ENCODE assay signal across 24 cellular contexts in genomic region chr6:156595481-156595880, GRCh38.
A peak's percentile ranks its signal among the peaks of the same experiment; 100 is the strongest.
DNase-seq lines count a peak whose midpoint lies in the region; ATAC-seq, FAIRE-seq and TF ChIP-seq lines count a peak whose summit lies in the region.
"Had no signal": no experiment of that assay in that cellular context is flagged by ENCODE, and none has a peak within 500 bp of the region (broad histone marks: within the 10 kb centered on the region; RNA-seq: fewer than 3 reads in every experiment).

No MANE protein-coding gene starts in this region.

- TF ChIP-seq CTCF in SK-N-SH (IDR thresholded peaks at IDR 0.05) (no peak), brain microvascular endothelial cell (IDR thresholded peaks at IDR 0.05; ENCODE audit: low read depth, low read length, missing control alignments) (no peak)

- H2AFZ ChIP-seq in SK-N-SH (ENCODE audit: low read depth), result no peak overlapping the region
- H2AFZ ChIP-seq: PC-9 had no signal

- no peaks in the 10 kb centered on the region; a peak in 1 of 4 replicates for H3K4me1 ChIP-seq in SK-N-SH (ENCODE audit: control insufficient read depth in 1 of 2, insufficient read depth in 2 of 2, low read depth in 1 of 2, low read length in 1 of 2)

- TF ChIP-seq EP300 in SK-N-SH (IDR thresholded peaks at IDR 0.05; ENCODE audit: borderline replicate concordance in 1 of 2, low read depth in 1 of 2, low read length in 1 of 2), result no peak

- WGBS in SK-N-SH (ENCODE audit: low lambda C conversion rate), result 40% methylated on average over 3 of the region's 3 CpGs

- H3K27me3 ChIP-seq in SK-N-SH (ENCODE audit: insufficient read depth) (no peaks in the 10 kb centered on the region), brain microvascular endothelial cell (replicated peaks) (no peaks in the 10 kb centered on the region)
- H3K27me3 ChIP-seq: BLaER1 had no signal

- H3K4me3 ChIP-seq in SK-N-SH (ENCODE audit: low read depth in 2 of 2, low read length in 1 of 2), result no peak overlapping the region
- H3K4me3 ChIP-seq in brain microvascular endothelial cell (ENCODE audit: low read depth, low read length), result no peak overlapping the region
- H3K4me3 ChIP-seq: BLaER1, PC-9 had no signal

- no peak for FAIRE-seq in HTR-8/SVneo (lab: Jason Lieb, UNC)
- no peak for FAIRE-seq in urothelium cell line (lab: Jason Lieb, UNC)
- FAIRE-seq: H1 had no signal

- no peaks in the 10 kb centered on the region for H4K20me1 ChIP-seq in SK-N-SH (ENCODE audit: insufficient read depth)
- H4K20me1 ChIP-seq: BLaER1 had no signal

- DNase-seq in HTR-8/SVneo (ENCODE audit: insufficient read length, low spot score) (peak; percentile 15), SK-N-SH (no peak), brain microvascular endothelial cell (peak; percentile 2), urothelium cell line (ENCODE audit: low spot score) (peak; percentile 58), T-helper 1 cell (no peak)
- no peak for DNase-seq in stimulated activated CD4-positive, alpha-beta T cell treated with anti-CD3 and anti-CD28 coated beads, Interleukin-4, amount 100 ng/mL, for 24 hours
- DNase-seq: ACHN; CD4-positive, alpha-beta T cell; COR-L47; DMS 273 treated with DMSO at 0.1 percent for 48 hours; DND-41; GDM1; IMR-90; MV-4-11; NCI-H1105 treated with DMSO at 0.1 percent for 48 hours; NCI-H2029 treated with DMSO at 0.1 percent for 48 hours; NCI-H2171; NCI-H526 treated with DMSO at 0.1 percent for 48 hours; PC-9 had no signal

- H3K79me2 ChIP-seq in SK-N-SH (ENCODE audit: insufficient read depth), result no peaks in the 10 kb centered on the region

- no peaks in the 10 kb centered on the region for H3K36me3 ChIP-seq in SK-N-SH (replicated peaks in 1 of 2; ENCODE audit: control insufficient read depth in 1 of 2, insufficient read depth in 2 of 2, low read length in 1 of 2)
- no peaks in the 10 kb centered on the region for H3K36me3 ChIP-seq in brain microvascular endothelial cell (replicated peaks)
- H3K36me3 ChIP-seq: BLaER1 had no signal

- CTCF ChIA-PET in SK-N-SH (lab: Yijun Ruan, JAX), result no interaction called here

- H3F3A ChIP-seq in SK-N-SH (replicated peaks; ENCODE audit: insufficient read depth), result no peaks in the 10 kb centered on the region

- no peak overlapping the region for H3K27ac ChIP-seq in SK-N-SH (ENCODE audit: low read depth in 2 of 2, low read length in 1 of 2)
- no peak overlapping the region for H3K27ac ChIP-seq in brain microvascular endothelial cell
- H3K27ac ChIP-seq: BLaER1, KMS-11, PC-9, RWPE1 had no signal

- H3K9me3 ChIP-seq in SK-N-SH, result no peaks in the 10 kb centered on the region
- H3K9me3 ChIP-seq: BLaER1 had no signal

- no peaks in the 10 kb centered on the region for H3K9me2 ChIP-seq in SK-N-SH

- in situ Hi-C loops in brain microvascular endothelial cell (cut with HindIII; ENCODE audit: low pct_ligation_motif_present, low sequenced_read_pairs), result no loop called here

- TF ChIP-seq RAD21 in SK-N-SH (IDR thresholded peaks at IDR 0.05; ENCODE audit: low read length), result no peak

- no peak overlapping the region for H3K9ac ChIP-seq in SK-N-SH
- H3K9ac ChIP-seq: BLaER1, KMS-11 had no signal

- no peak for ATAC-seq in GM18519 (IDR thresholded peaks at IDR 0.05; ENCODE audit: low FRiP score, unreplicated experiment)

- POLR2A ChIA-PET in SK-N-SH (lab: Yijun Ruan, JAX), result no interaction called here

- no peak overlapping the region for H3K4me2 ChIP-seq in SK-N-SH
- H3K4me2 ChIP-seq: BLaER1, KMS-11, PC-9 had no signal

TF ChIP-seq in SK-N-SH, 30 proteins besides CTCF, POLR2A, EP300 and RAD21:
- TF ChIP-seq GABPA (IDR thresholded peaks at IDR 0.05; ENCODE audit: low read depth), result no peak
- peak; percentile 22; the same call in 1 of the 2 replicates for TF ChIP-seq PBX3 (IDR thresholded peaks at IDR 0.05)

Comparison
In these comparisons a context has a peak if more than half of its experiments do, and no peak if none do; other contexts are left out.
1. DNase-seq: peak in HTR-8/SVneo (single experiment), brain microvascular endothelial cell (single experiment) and urothelium cell line (single experiment); none in SK-N-SH (single experiment), stimulated activated CD4-positive, alpha-beta T cell treated with anti-CD3 and anti-CD28 coated beads, Interleukin-4, amount 100 ng/mL, for 24 hours (single experiment) and T-helper 1 cell (0 of 5).